Comparison of ENCODE assay signal across 11 cellular contexts in the genomic region with DNA sequence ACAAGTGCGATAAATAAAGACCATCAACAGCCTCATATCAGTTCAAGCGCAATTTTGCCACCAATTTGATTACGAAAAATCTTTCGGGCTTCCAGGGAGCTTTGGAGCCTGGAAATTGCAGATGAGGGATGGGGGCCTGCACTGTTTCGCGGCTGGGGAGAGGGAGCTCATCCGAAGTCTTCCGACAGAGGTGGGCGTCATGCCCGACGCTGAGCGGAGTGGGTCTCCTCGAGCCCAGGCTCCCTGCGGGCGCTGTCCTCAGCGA.
DNase-seq lines count a peak whose midpoint lies in the region; ATAC-seq and TF ChIP-seq lines count a peak whose summit lies in the region.
"Had no signal": no experiment of that assay in that cellular context is flagged by ENCODE, and none has a peak within 500 bp of the region (broad histone marks: within the 10 kb centered on the region; RNA-seq: fewer than 3 reads in every experiment).

No MANE protein-coding gene starts in this region.

- no peak for ATAC-seq in activated naive CD4-positive, alpha-beta T cell treated with anti-CD3 and anti-CD28 coated beads, Interleukin-2, amount 50 U/mL, for 72 hours
- ATAC-seq in GM21367 (IDR thresholded peaks at IDR 0.05; ENCODE audit: unreplicated experiment): no peak
- ATAC-seq in HG02970 (IDR thresholded peaks at IDR 0.05; ENCODE audit: low FRiP score, unreplicated experiment): no peak
- ATAC-seq in HG03342 (IDR thresholded peaks at IDR 0.05; ENCODE audit: unreplicated experiment): no peak

- H3K27me3 ChIP-seq in mucosa of rectum (ENCODE audit: control insufficient read depth in 2 of 2, insufficient read depth in 2 of 2, low read length in 2 of 2): peaks cover 9 to 11% of the 10 kb centered on the region in 2 donors
- H3K27me3 ChIP-seq in tibial artery: peaks cover 3 to 49% of the 10 kb centered on the region in 2 donors
- H3K27me3 ChIP-seq: SJSA1 had no signal

- H3K27me3 Mint-ChIP-seq in activated naive CD4-positive, alpha-beta T cell treated with anti-CD3 and anti-CD28 coated beads, Interleukin-2, amount 50 U/mL, for 24 hours: peaks cover 2% of the 10 kb centered on the region

- H3K27ac Mint-ChIP-seq in activated naive CD4-positive, alpha-beta T cell treated with anti-CD3 and anti-CD28 coated beads, Interleukin-2, amount 50 U/mL, for 24 hours: no peak overlapping the region
- H3K27ac Mint-ChIP-seq in activated naive CD4-positive, alpha-beta T cell treated with anti-CD3 and anti-CD28 coated beads, Interleukin-2, amount 50 U/mL, for 72 hours: no peak overlapping the region

- H3K36me3 Mint-ChIP-seq in activated naive CD4-positive, alpha-beta T cell treated with anti-CD3 and anti-CD28 coated beads, Interleukin-2, amount 50 U/mL, for 24 hours: no peaks in the 10 kb centered on the region
- H3K36me3 Mint-ChIP-seq in activated naive CD4-positive, alpha-beta T cell treated with anti-CD3 and anti-CD28 coated beads, Interleukin-2, amount 50 U/mL, for 72 hours: no peaks in the 10 kb centered on the region

- peak overlapping the region; percentile 63 for H3K4me3 Mint-ChIP-seq in activated naive CD4-positive, alpha-beta T cell treated with anti-CD3 and anti-CD28 coated beads, Interleukin-2, amount 50 U/mL, for 24 hours

- H3K4me1 Mint-ChIP-seq in activated naive CD4-positive, alpha-beta T cell treated with anti-CD3 and anti-CD28 coated beads, Interleukin-2, amount 50 U/mL, for 24 hours: peaks cover 21% of the 10 kb centered on the region

- DNase-seq in activated naive CD4-positive, alpha-beta T cell treated with anti-CD3 and anti-CD28 coated beads, Interleukin-2, amount 50 U/mL, for 72 hours (ENCODE audit: low spot score in 2 of 2): no peak
- DNase-seq in choroid plexus epithelial cell (ENCODE audit: low read depth) (no peak), tibial artery (no peak)
- DNase-seq: activated gamma-delta T cell, AML-193 had no signal

- peak overlapping the region in 1 of 2 donors; percentile 65 for H3K27ac ChIP-seq in mucosa of rectum (ENCODE audit: low read depth in 2 of 2, low read length in 2 of 2)
- H3K27ac ChIP-seq in tibial artery: no peak overlapping the region
- H3K27ac ChIP-seq: SJSA1 had no signal

- H3K9me3 ChIP-seq in mucosa of rectum (ENCODE audit: control insufficient read depth in 2 of 2, low read length in 2 of 2): no peaks in the 10 kb centered on the region
- H3K9me3 ChIP-seq in tibial artery: no peaks in the 10 kb centered on the region
- H3K9me3 ChIP-seq: SJSA1 had no signal

- TF ChIP-seq CTCF in choroid plexus epithelial cell (conservative IDR thresholded peaks at IDR 0.05; ENCODE audit: low read depth, low read length) (no peak), tibial artery (IDR thresholded peaks at IDR 0.05) (no peak)

- H3K36me3 ChIP-seq in mucosa of rectum (ENCODE audit: control insufficient read depth in 2 of 2, insufficient read depth in 2 of 2, low read length in 2 of 2) (no peaks in the 10 kb centered on the region), tibial artery (peaks cover 2 to 3% (median 2%) of the 10 kb centered on the region in 3 donors)

- no peaks in the 10 kb centered on the region for H3K9me3 Mint-ChIP-seq in activated naive CD4-positive, alpha-beta T cell treated with anti-CD3 and anti-CD28 coated beads, Interleukin-2, amount 50 U/mL, for 24 hours
- H3K9me3 Mint-ChIP-seq in activated naive CD4-positive, alpha-beta T cell treated with anti-CD3 and anti-CD28 coated beads, Interleukin-2, amount 50 U/mL, for 72 hours: no peaks in the 10 kb centered on the region

- H3K4me1 ChIP-seq in mucosa of rectum (ENCODE audit: control insufficient read depth in 2 of 2, insufficient read depth in 2 of 2, low read length in 2 of 2) (peaks cover 41 to 47% of the 10 kb centered on the region in 2 donors), tibial artery (peaks cover 0 to 62% (median 57%) of the 10 kb centered on the region in 4 donors)

- intact Hi-C loops in tibial artery (cut with DNase I; ENCODE audit: low total_unique reads): no loop called here

- peak overlapping the region; percentile 39 for H3K4me3 ChIP-seq in choroid plexus epithelial cell (ENCODE audit: low read depth, low read length)
- H3K4me3 ChIP-seq in mucosa of rectum (ENCODE audit: low read length in 2 of 2): peak overlapping the region; percentile 40 to 52
- H3K4me3 ChIP-seq in tibial artery: peak overlapping the region; percentile 26 to 35
- H3K4me3 ChIP-seq: SJSA1 had no signal

- peak overlapping the region in 1 of 2 donors; percentile 14 for H3K9ac ChIP-seq in mucosa of rectum (ENCODE audit: low read depth in 1 of 2, low read length in 2 of 2)
